Comparison of ENCODE assay signal across 10 cellular contexts in genomic region chr4:135418353-135418752, GRCh38.
DNase-seq lines count a peak whose midpoint lies in the region; ATAC-seq and TF ChIP-seq lines count a peak whose summit lies in the region.
"Had no signal": no experiment of that assay in that cellular context is flagged by ENCODE, and none has a peak within 500 bp of the region (broad histone marks: within the 10 kb centered on the region; RNA-seq: fewer than 3 reads in every experiment).

No MANE protein-coding gene starts in this region.

- in situ Hi-C loops in Caki2 (cut with HindIII; ENCODE audit: low pct_unique_long_range_greater_than_20kb, low sequenced_read_pairs), result no loop called here

- no peaks in the 10 kb centered on the region for H3F3A ChIP-seq in GM23338 (replicated peaks; ENCODE audit: low read depth)

- no peak overlapping the region for H3K27ac Mint-ChIP-seq in GM23338
- H3K27ac Mint-ChIP-seq in immature natural killer cell, result no peak overlapping the region

- H3K36me3 Mint-ChIP-seq in GM23338 (ENCODE audit: low read depth) (no peaks in the 10 kb centered on the region), immature natural killer cell (no peaks in the 10 kb centered on the region)

- no peak overlapping the region for H3K4me2 ChIP-seq in GM23338

- H3K36me3 ChIP-seq in GM23338 (ENCODE audit: insufficient read depth), result no peaks in the 10 kb centered on the region

- H2AFZ ChIP-seq in GM23338, result no peak overlapping the region
- H2AFZ ChIP-seq: parathyroid adenoma had no signal

- H3K27me3 Mint-ChIP-seq in GM23338 (ENCODE audit: insufficient read depth, low read depth, poor library complexity) (peaks cover 2% of the 10 kb centered on the region), immature natural killer cell (ENCODE audit: low read depth in 3 of 3) (peaks cover 0 to 2% (median 0%) of the 10 kb centered on the region in 3 donors)

- H3K27me3 ChIP-seq in GM23338 (ENCODE audit: insufficient read depth) (no peaks in the 10 kb centered on the region), foreskin keratinocyte (no peaks in the 10 kb centered on the region)

- no peak overlapping the region for H3K27ac ChIP-seq in GM23338 (ENCODE audit: low read depth)
- no peak overlapping the region for H3K27ac ChIP-seq in foreskin keratinocyte
- H3K27ac ChIP-seq: parathyroid adenoma had no signal

- peak; percentile 69 to 76 for TF ChIP-seq CTCF in GM23338 (conservative IDR thresholded peaks at IDR 0.05; ENCODE audit: low read depth in 2 of 2)
- TF ChIP-seq CTCF in foreskin keratinocyte (conservative IDR thresholded peaks at IDR 0.05), result peak; percentile 39

- intact Hi-C loops in sciatic nerve (cut with DNase I), result no loop called here

- H3K4me1 ChIP-seq in GM23338 (ENCODE audit: insufficient read depth) (no peaks in the 10 kb centered on the region), foreskin keratinocyte (no peaks in the 10 kb centered on the region)
- H3K4me1 ChIP-seq: parathyroid adenoma had no signal

- DNase-seq in Caki2 (ENCODE audit: low read depth), result peak; percentile 4
- peak; percentile 70 for DNase-seq in GM23338 (ENCODE audit: low spot score)
- peak; percentile 1 to 35 for DNase-seq in NCI-H2081 (lab: John Stamatoyannopoulos, UW)
- peak in 1 of 2 donors; percentile 31 for DNase-seq in foreskin keratinocyte
- no peak for DNase-seq in sciatic nerve (ENCODE audit: low spot score)
- DNase-seq in immature natural killer cell, result no peak
- no peak for DNase-seq in NCI-H2171 treated with DMSO at 0.1 percent for 48 hours (lab: John Stamatoyannopoulos, UW)

- no peak overlapping the region for H3K4me3 Mint-ChIP-seq in GM23338
- no peak overlapping the region for H3K4me3 Mint-ChIP-seq in immature natural killer cell

- H4K20me1 ChIP-seq in GM23338 (replicated peaks; ENCODE audit: insufficient read depth), result no peaks in the 10 kb centered on the region

- H3K9me2 ChIP-seq in GM23338 (ENCODE audit: insufficient read depth), result peaks cover 11% of the 10 kb centered on the region

- H3K9me3 Mint-ChIP-seq in GM23338, result 0 out of 3 replicates have a peak, but pooled peaks cover 5% of the 10 kb centered on the region
- peaks cover 0 to 24% (median 7%) of the 10 kb centered on the region in 6 donors for H3K9me3 Mint-ChIP-seq in immature natural killer cell

- no peaks in the 10 kb centered on the region for H3K79me2 ChIP-seq in GM23338 (replicated peaks; ENCODE audit: insufficient read depth)
- H3K79me2 ChIP-seq: parathyroid adenoma had no signal

- H3K4me1 Mint-ChIP-seq in GM23338 (peaks cover 4% of the 10 kb centered on the region; the same call in 1 of the 3 replicates), immature natural killer cell (no peaks in the 10 kb centered on the region)

- peak; percentile 56 for ATAC-seq in GM23338
- no peak for ATAC-seq in foreskin keratinocyte
- no peak for ATAC-seq in GM21390 (IDR thresholded peaks at IDR 0.05; ENCODE audit: unreplicated experiment)
- no peak for ATAC-seq in sciatic nerve
- ATAC-seq: Panc1 had no signal

- no peak overlapping the region for H3K4me3 ChIP-seq in GM23338

TF ChIP-seq in GM23338, 12 proteins besides CTCF, POLR2A, EP300 and RAD21:
- TF ChIP-seq POLR2AphosphoS5 (IDR thresholded peaks at IDR 0.05; ENCODE audit: low read depth), result no peak
- no peak for TF ChIP-seq ZNF114 (CRISPR knock-in tag; IDR thresholded peaks at IDR 0.05)
- no peak for TF ChIP-seq EZH2 (IDR thresholded peaks at IDR 0.05; ENCODE audit: low read depth, unreplicated experiment)

Comparison
In these comparisons a context has a peak if more than half of its experiments do, and no peak if none do; other contexts are left out.
1. DNase-seq: peak in Caki2 (single experiment), GM23338 (single experiment) and NCI-H2081 (2 of 2); none in sciatic nerve (single experiment), immature natural killer cell (0 of 3) and NCI-H2171 treated with DMSO at 0.1 percent for 48 hours (single experiment).